In genomic region chr5:73469878-73470277, GRCh38 we compare ENCODE assay signal across 7 cellular contexts.
"Had no signal": no experiment of that assay in that cellular context is flagged by ENCODE, and none has a peak within 500 bp of the region (broad histone marks: within the 10 kb centered on the region; RNA-seq: fewer than 3 reads in every experiment).

No MANE protein-coding gene starts in this region.

- H3K27ac Mint-ChIP-seq: IgD-negative memory B cell had no signal

- H3K4me3 ChIP-seq: K562 had no signal

- DNase-seq: IMR-90, KBM-7, KG1 had no signal

- H3K4me3 Mint-ChIP-seq: IgD-negative memory B cell had no signal

- ATAC-seq: HepG2, K562 had no signal

- H3K4me1 Mint-ChIP-seq: IgD-negative memory B cell had no signal

- H3K27ac ChIP-seq: HL-60 had no signal
